In genomic region chr22:47201186-47201995, GRCh38 we compare ENCODE assay signal across 22 cellular contexts.
DNase-seq lines count a peak whose midpoint lies in the region; ATAC-seq and TF ChIP-seq lines count a peak whose summit lies in the region.
"Had no signal": no experiment of that assay in that cellular context is flagged by ENCODE, and none has a peak within 500 bp of the region (broad histone marks: within the 10 kb centered on the region; RNA-seq: fewer than 3 reads in every experiment).

No MANE protein-coding gene starts in this region.

- TF ChIP-seq CTCF in right atrium auricular region (IDR thresholded peaks at IDR 0.05) (no peak), endodermal cell (conservative IDR thresholded peaks at IDR 0.05) (no peak), type B pancreatic cell (conservative IDR thresholded peaks at IDR 0.05) (no peak)

- H3K36me3 Mint-ChIP-seq in endodermal cell (ENCODE audit: low read depth) (no peaks in the 10 kb centered on the region), type B pancreatic cell (peaks cover 4% of the 10 kb centered on the region)
- no peaks in the 10 kb centered on the region for H3K36me3 Mint-ChIP-seq in stimulated activated memory B cell treated with anti-CD40 and anti-IgM and Interleukin-4, amounts not matched to agents 10 μg/mL and 1 μg/mL and 100 μg/mL, for 72 hours
- H3K36me3 Mint-ChIP-seq: activated naive CD8-positive, alpha-beta T cell had no signal

- no peak overlapping the region for H3K4me2 ChIP-seq in neuronal stem cell (ENCODE audit: insufficient read depth, low read length, poor library complexity, severe bottlenecking)

- intact Hi-C loops in left ventricle myocardium superior (cut with micrococcal nuclease), result no loop called here

- H4K91ac ChIP-seq in neuronal stem cell (ENCODE audit: low read depth, low read length, poor library complexity), result no peak overlapping the region

- no peak overlapping the region for H3K18ac ChIP-seq in neuronal stem cell (ENCODE audit: low read length)

- peaks cover 72% of the 10 kb centered on the region for H3K9me3 Mint-ChIP-seq in endodermal cell
- H3K9me3 Mint-ChIP-seq in type B pancreatic cell, result peaks cover 4% of the 10 kb centered on the region
- H3K9me3 Mint-ChIP-seq in stimulated activated memory B cell treated with anti-CD40 and anti-IgM and Interleukin-4, amounts not matched to agents 10 μg/mL and 1 μg/mL and 100 μg/mL, for 72 hours, result no peaks in the 10 kb centered on the region
- H3K9me3 Mint-ChIP-seq: activated CD4-positive, alpha-beta T cell treated with anti-CD3 and anti-CD28 coated beads, Interleukin-2, amount 10 ng/mL, durations not matched to agents 7 days and 5 days; CD4-positive, alpha-beta T cell had no signal

- no peaks in the 10 kb centered on the region for H3K36me3 ChIP-seq in right atrium auricular region
- no peaks in the 10 kb centered on the region for H3K36me3 ChIP-seq in endodermal cell (ENCODE audit: control insufficient read depth, insufficient read depth, low read length)
- no peaks in the 10 kb centered on the region for H3K36me3 ChIP-seq in neuronal stem cell (replicated peaks in 1 of 2; ENCODE audit: control insufficient read depth in 2 of 2, insufficient read depth in 2 of 2, low read length in 2 of 2)
- H3K36me3 ChIP-seq in HAP-1 (replicated peaks), result no peaks in the 10 kb centered on the region
- H3K36me3 ChIP-seq: ascending aorta had no signal

- H2BK120ac ChIP-seq in neuronal stem cell (ENCODE audit: low read depth, low read length), result no peak overlapping the region

- H3K27ac ChIP-seq in right atrium auricular region, result no peak overlapping the region
- H3K27ac ChIP-seq in endodermal cell (ENCODE audit: low read depth, low read length), result no peak overlapping the region
- H3K27ac ChIP-seq in neuronal stem cell (replicated peaks; ENCODE audit: low read length), result no peak overlapping the region
- H3K27ac ChIP-seq: ascending aorta, dorsolateral prefrontal cortex, RWPE1 had no signal

- no peak overlapping the region for H3K9ac ChIP-seq in endodermal cell (ENCODE audit: extremely low read depth, low read length, poor library complexity, severe bottlenecking)
- no peak overlapping the region for H3K9ac ChIP-seq in neuronal stem cell (ENCODE audit: low read depth, low read length, poor library complexity)

- no peaks in the 10 kb centered on the region for H3K4me1 Mint-ChIP-seq in endodermal cell
- no peaks in the 10 kb centered on the region for H3K4me1 Mint-ChIP-seq in type B pancreatic cell (ENCODE audit: unreplicated experiment)
- no peaks in the 10 kb centered on the region for H3K4me1 Mint-ChIP-seq in stimulated activated memory B cell treated with anti-CD40 and anti-IgM and Interleukin-4, amounts not matched to agents 10 μg/mL and 1 μg/mL and 100 μg/mL, for 72 hours
- H3K4me1 Mint-ChIP-seq: activated CD4-positive, alpha-beta T cell treated with anti-CD3 and anti-CD28 coated beads, Interleukin-2, amount 10 ng/mL, durations not matched to agents 7 days and 5 days had no signal

- peaks cover 1% of the 10 kb centered on the region for H3K27me3 Mint-ChIP-seq in endodermal cell (ENCODE audit: insufficient read depth)
- no peaks in the 10 kb centered on the region for H3K27me3 Mint-ChIP-seq in type B pancreatic cell
- H3K27me3 Mint-ChIP-seq in stimulated activated memory B cell treated with anti-CD40 and anti-IgM and Interleukin-4, amounts not matched to agents 10 μg/mL and 1 μg/mL and 100 μg/mL, for 72 hours, result peaks cover 17% of the 10 kb centered on the region
- H3K27me3 Mint-ChIP-seq: activated CD4-positive, alpha-beta T cell treated with anti-CD3 and anti-CD28 coated beads, Interleukin-2, amount 10 ng/mL, durations not matched to agents 7 days and 5 days; activated naive CD8-positive, alpha-beta T cell; CD4-positive, alpha-beta T cell had no signal

- peak; percentile 42 for DNase-seq in right atrium auricular region (ENCODE audit: low spot score)
- DNase-seq in left ventricle myocardium superior, result no peak
- DNase-seq in endodermal cell, result peak; percentile 22
- no peak for DNase-seq in neuronal stem cell (ENCODE audit: low spot score)
- DNase-seq in type B pancreatic cell (ENCODE audit: extremely low spot score, unreplicated experiment), result peak; percentile 60
- no peak for DNase-seq in HAP-1 (ENCODE audit: low spot score in 2 of 2)
- DNase-seq: activated CD4-positive, alpha-beta T cell treated with anti-CD3 and anti-CD28 coated beads, Interleukin-2, amount 10 ng/mL, durations not matched to agents 7 days and 5 days; central memory CD4-positive, alpha-beta T cell; EL; Karpas-422; mammary epithelial cell; NCI-H524; nucleus accumbens; retina; trophoblast cell had no signal

- H3K4me1 ChIP-seq in right atrium auricular region, result peaks cover 0 to 3% of the 10 kb centered on the region in 2 donors
- no peaks in the 10 kb centered on the region for H3K4me1 ChIP-seq in endodermal cell (ENCODE audit: control insufficient read depth, insufficient read depth, low read length)
- H3K4me1 ChIP-seq in neuronal stem cell (ENCODE audit: control insufficient read depth in 2 of 2, insufficient read depth in 1 of 2, low read depth in 1 of 2, low read length in 2 of 2), result no peaks in the 10 kb centered on the region
- no peaks in the 10 kb centered on the region for H3K4me1 ChIP-seq in HAP-1
- H3K4me1 ChIP-seq: ascending aorta had no signal

- no peak overlapping the region for H2BK5ac ChIP-seq in neuronal stem cell (ENCODE audit: low read length)

- H3K14ac ChIP-seq in neuronal stem cell (ENCODE audit: low read length), result peak overlapping the region; percentile 82

- no peaks in the 10 kb centered on the region for H3K79me1 ChIP-seq in neuronal stem cell (ENCODE audit: low read depth, low read length)

- H3K4me3 Mint-ChIP-seq in endodermal cell (no peak overlapping the region), type B pancreatic cell (no peak overlapping the region)
- no peak overlapping the region for H3K4me3 Mint-ChIP-seq in stimulated activated memory B cell treated with anti-CD40 and anti-IgM and Interleukin-4, amounts not matched to agents 10 μg/mL and 1 μg/mL and 100 μg/mL, for 72 hours
- H3K4me3 Mint-ChIP-seq: activated CD4-positive, alpha-beta T cell treated with anti-CD3 and anti-CD28 coated beads, Interleukin-2, amount 10 ng/mL, durations not matched to agents 7 days and 5 days; activated naive CD8-positive, alpha-beta T cell; CD4-positive, alpha-beta T cell had no signal

- in situ Hi-C loops in HAP-1 (cut with MboI; ENCODE audit: low sequenced_read_pairs), result no loop called here

- H2AFZ ChIP-seq in neuronal stem cell (ENCODE audit: low read length), result no peak overlapping the region

- H3K9me3 ChIP-seq in right atrium auricular region, result no peaks in the 10 kb centered on the region
- H3K9me3 ChIP-seq in endodermal cell (ENCODE audit: control insufficient read depth, low read length), result peaks cover 13% of the 10 kb centered on the region
- H3K9me3 ChIP-seq in neuronal stem cell (replicated peaks in 1 of 2; ENCODE audit: control insufficient read depth in 2 of 2, insufficient read depth in 1 of 2, low read depth in 1 of 2, low read length in 2 of 2), result peaks cover 0 to 56% of the 10 kb centered on the region in 2 donors
- H3K9me3 ChIP-seq in HAP-1, result no peaks in the 10 kb centered on the region
- H3K9me3 ChIP-seq: ascending aorta had no signal

- H2BK15ac ChIP-seq in neuronal stem cell (ENCODE audit: low read length), result no peak overlapping the region

- no peak overlapping the region for H4K8ac ChIP-seq in neuronal stem cell (ENCODE audit: low read depth, low read length)

- no peak overlapping the region for H3K23ac ChIP-seq in neuronal stem cell (ENCODE audit: low read depth, low read length, poor library complexity)

- ATAC-seq in left ventricle myocardium superior (no peak), HG02870 (IDR thresholded peaks at IDR 0.05; ENCODE audit: unreplicated experiment) (no peak)
- no peak for ATAC-seq in stimulated activated memory B cell treated with anti-CD40 and anti-IgM and Interleukin-4, amounts not matched to agents 10 μg/mL and 1 μg/mL and 100 μg/mL, for 72 hours

- H2BK12ac ChIP-seq in neuronal stem cell (ENCODE audit: low read length), result no peak overlapping the region

- H3K4ac ChIP-seq in neuronal stem cell (ENCODE audit: low read length), result no peak overlapping the region

- 85 to 89% methylated on average over 8 to 15 of the region's 15 CpGs for WGBS in endodermal cell (ENCODE audit: insufficient coverage in 1 of 2, insufficient read length in 1 of 2), 2 experiments
- no CpG with 5 or more reads among the region's 15 CpGs for WGBS in neuronal stem cell (ENCODE audit: extremely low coverage in 2 of 2, insufficient read length in 2 of 2, insufficient replicate concordance in 1 of 2), 2 donors

- H3K27ac Mint-ChIP-seq in endodermal cell (no peak overlapping the region), type B pancreatic cell (no peak overlapping the region)
- no peak overlapping the region for H3K27ac Mint-ChIP-seq in stimulated activated memory B cell treated with anti-CD40 and anti-IgM and Interleukin-4, amounts not matched to agents 10 μg/mL and 1 μg/mL and 100 μg/mL, for 72 hours
- H3K27ac Mint-ChIP-seq: activated CD4-positive, alpha-beta T cell treated with anti-CD3 and anti-CD28 coated beads, Interleukin-2, amount 10 ng/mL, durations not matched to agents 7 days and 5 days; activated naive CD8-positive, alpha-beta T cell; CD4-positive, alpha-beta T cell had no signal

- no peak overlapping the region for H2AK5ac ChIP-seq in neuronal stem cell (ENCODE audit: low read depth, low read length)

- H3K4me3 ChIP-seq in right atrium auricular region, result no peak overlapping the region
- H3K4me3 ChIP-seq in endodermal cell (ENCODE audit: low read length), result no peak overlapping the region
- peak overlapping the region in 1 of 2 donors; percentile 26 for H3K4me3 ChIP-seq in neuronal stem cell (ENCODE audit: low read length in 2 of 2)
- H3K4me3 ChIP-seq in HAP-1, result no peak overlapping the region
- H3K4me3 ChIP-seq: ascending aorta, dorsolateral prefrontal cortex had no signal

- H3K27me3 ChIP-seq in right atrium auricular region, result no peaks in the 10 kb centered on the region
- H3K27me3 ChIP-seq in endodermal cell (ENCODE audit: control insufficient read depth, insufficient read depth, low read length, poor library complexity, severe bottlenecking), result no peaks in the 10 kb centered on the region
- H3K27me3 ChIP-seq in neuronal stem cell (ENCODE audit: control insufficient read depth in 3 of 3, insufficient read depth in 3 of 3, low read depth in 1 of 3, low read length in 3 of 3), result peaks cover 0 to 5% (median 0%) of the 10 kb centered on the region in 3 experiments
- H3K27me3 ChIP-seq in HAP-1 (ENCODE audit: low read depth), result peaks cover 2% of the 10 kb centered on the region; the same call in 1 of the 2 replicates
- H3K27me3 ChIP-seq: ascending aorta had no signal

Comparison
In these comparisons a context has a peak if more than half of its experiments do, and no peak if none do; other contexts are left out.
1. DNase-seq: peak in right atrium auricular region (single experiment), endodermal cell (single experiment) and type B pancreatic cell (single experiment); none in left ventricle myocardium superior (single experiment), neuronal stem cell (single experiment) and HAP-1 (0 of 2).